11 cellular contexts compared by ENCODE assay signal in the genomic region with DNA sequence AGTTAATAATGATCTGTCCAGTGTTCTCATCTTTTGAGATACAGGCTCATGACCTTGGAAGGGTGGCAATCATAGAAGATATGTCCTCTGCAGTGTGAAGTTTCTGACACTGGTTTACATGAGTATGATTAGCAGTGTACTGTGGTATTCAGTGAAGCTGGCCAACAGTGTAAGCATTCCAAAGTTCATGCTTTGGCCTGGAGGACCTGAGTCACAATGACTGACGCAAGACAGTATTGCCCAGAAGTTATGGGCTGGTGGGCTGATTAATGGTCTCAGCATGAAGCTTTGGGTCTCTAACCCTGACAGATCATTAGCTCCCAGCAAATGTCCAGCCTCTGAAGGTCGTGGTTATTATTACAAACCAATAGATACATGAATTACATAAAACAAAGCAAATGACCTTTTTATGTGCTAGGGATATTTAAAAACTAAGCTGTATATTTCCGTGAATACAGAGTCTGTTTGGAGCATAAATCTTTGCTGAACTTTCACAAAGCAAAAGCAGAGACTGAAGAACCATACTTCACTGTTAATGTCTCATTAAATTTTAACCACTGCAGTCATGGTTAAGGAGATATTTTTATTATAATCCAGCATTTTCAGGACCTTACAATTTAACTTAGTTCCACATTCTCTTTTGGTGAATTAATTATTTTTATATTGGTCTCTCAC. TPM values are rescaled to one million over a fixed set of nuclear protein-coding genes. Genes with fewer than 3 reads are reported as not detected.
DNase-seq lines count a peak whose midpoint lies in the region; ATAC-seq and TF ChIP-seq lines count a peak whose summit lies in the region.
"Had no signal": no experiment of that assay in that cellular context is flagged by ENCODE, and none has a peak within 500 bp of the region (broad histone marks: within the 10 kb centered on the region; RNA-seq: fewer than 3 reads in every experiment).

No MANE protein-coding gene starts in this region.

- peak; percentile 87 for DNase-seq in AG08396 (ENCODE audit: low spot score)
- DNase-seq in PC-3 = peak; percentile 80
- DNase-seq in esophagus muscularis mucosa (ENCODE audit: extremely low spot score) = no peak
- no peak for DNase-seq in T-helper 1 cell
- DNase-seq: activated naive CD8-positive, alpha-beta T cell treated with anti-CD3 and anti-CD28 coated beads, Interleukin-2, amount 50 U/mL, for 24 hours; CD4-positive, alpha-beta memory T cell; WERI-Rb-1 had no signal

- CTCF ChIA-PET in PC-3 (lab: Charles Lee) = no interaction called here

- no peaks in the 10 kb centered on the region for H3K27me3 ChIP-seq in PC-3 (ENCODE audit: low read length)
- H3K27me3 ChIP-seq in esophagus muscularis mucosa = no peaks in the 10 kb centered on the region
- no peaks in the 10 kb centered on the region for H3K27me3 ChIP-seq in muscle layer of colon (ENCODE audit: control insufficient read depth in 1 of 2, insufficient read depth in 2 of 2, low read length in 2 of 2)

- no peak overlapping the region for H3K27ac ChIP-seq in PC-3 (ENCODE audit: low read length)
- peak overlapping the region; percentile 71 to 75 (median 72) for H3K27ac ChIP-seq in esophagus muscularis mucosa (replicated peaks in 1 of 4)
- peak overlapping the region; percentile 37 for H3K27ac ChIP-seq in muscle layer of colon (ENCODE audit: low read depth, low read length)
- H3K27ac ChIP-seq: WERI-Rb-1 had no signal

- TF ChIP-seq POLR2A in esophagus muscularis mucosa (IDR thresholded peaks at IDR 0.05; ENCODE audit: low read depth) = no peak

- H3K4me3 ChIP-seq in PC-3 (ENCODE audit: low read length) (no peak overlapping the region), esophagus muscularis mucosa (no peak overlapping the region), muscle layer of colon (ENCODE audit: low read depth in 1 of 2, low read length in 2 of 2) (no peak overlapping the region)

- POLR2A ChIA-PET in PC-3 (lab: Charles Lee; ENCODE audit: unreplicated experiment) = interaction anchor here (0.8 kb wide), 1 partner anchor 28 kb away, joined by 3 read pairs; no protein-coding TSS in a partner anchor

- TF ChIP-seq EP300 in esophagus muscularis mucosa (IDR thresholded peaks at IDR 0.05) = peak; percentile 30

- H3K36me3 ChIP-seq in PC-3 (ENCODE audit: low read depth, low read length) (no peaks in the 10 kb centered on the region), esophagus muscularis mucosa (no peaks in the 10 kb centered on the region), muscle layer of colon (ENCODE audit: insufficient read depth, low read length) (no peaks in the 10 kb centered on the region)
- H3K36me3 ChIP-seq: WERI-Rb-1 had no signal

- TF ChIP-seq CTCF in PC-3 (conservative IDR thresholded peaks at IDR 0.05; ENCODE audit: low read depth, low read length) = no peak
- no peak for TF ChIP-seq CTCF in esophagus muscularis mucosa (IDR thresholded peaks at IDR 0.05)

- intact Hi-C loops in PC-3 (cut with micrococcal nuclease) = no loop called here
- intact Hi-C loops in esophagus muscularis mucosa (cut with DNase I) = no loop called here

- H3K79me2 ChIP-seq in PC-3 (ENCODE audit: low read length) = no peaks in the 10 kb centered on the region

- H3K9me3 ChIP-seq in PC-3 (ENCODE audit: low read length) (no peaks in the 10 kb centered on the region), esophagus muscularis mucosa (no peaks in the 10 kb centered on the region), muscle layer of colon (ENCODE audit: low read length) (no peaks in the 10 kb centered on the region)

- H3K4me1 ChIP-seq in PC-3 (ENCODE audit: insufficient read depth, low read length) (peaks cover 7% of the 10 kb centered on the region; the same call in 1 of the 2 replicates), esophagus muscularis mucosa (peaks cover 10 to 25% (median 21%) of the 10 kb centered on the region in 4 donors), muscle layer of colon (ENCODE audit: insufficient read depth, low read length) (peaks cover 31% of the 10 kb centered on the region)

- no peaks in the 10 kb centered on the region for H3F3A ChIP-seq in PC-3 (ENCODE audit: low read length, unreplicated experiment)

- H3K9ac ChIP-seq in PC-3 (ENCODE audit: low read length) (no peak overlapping the region), muscle layer of colon (ENCODE audit: low read length) (no peak overlapping the region)

- H3K4me2 ChIP-seq in PC-3 (ENCODE audit: low read length) = no peak overlapping the region

- no peak overlapping the region for H2AFZ ChIP-seq in PC-3 (ENCODE audit: low read length)

- no peaks in the 10 kb centered on the region for H3K9me2 ChIP-seq in PC-3 (replicated peaks; ENCODE audit: low read length)

- BruUV-seq in PC-3 (replicated peaks; lab: Mats Ljungman, UMichigan) = no TSS peak

- no peaks in the 10 kb centered on the region for H4K20me1 ChIP-seq in PC-3 (ENCODE audit: low read length)

- ATAC-seq in PC-3 (peak; percentile 84), GM21786 (IDR thresholded peaks at IDR 0.05; ENCODE audit: unreplicated experiment) (no peak), GM18873 (IDR thresholded peaks at IDR 0.05; ENCODE audit: low FRiP score, unreplicated experiment) (no peak), HG03460 (IDR thresholded peaks at IDR 0.05; ENCODE audit: unreplicated experiment) (no peak)
- ATAC-seq: activated naive CD8-positive, alpha-beta T cell treated with anti-CD3 and anti-CD28 coated beads, Interleukin-2, amount 50 U/mL, for 24 hours had no signal

- WGBS in esophagus muscularis mucosa = 37% methylated on average over 3 of the region's 3 CpGs

RNA-seq across cellular contexts. Expression of gene USP47, which starts 28.3 kb away (rescaled TPM):
- total RNA-seq in PC-3 (2014; rRNA removed) (33.5 and 45.2 TPM in 2 replicates), esophagus muscularis mucosa (100 to 1,000 TPM in 2 of 4 donors, 10 to 100 TPM in 2; 86.2 to 112 (median 96.5) TPM)

Comparison
In these comparisons a context has a peak if more than half of its experiments do, and no peak if none do; other contexts are left out.
1. DNase-seq: peak in AG08396 (single experiment) and PC-3 (single experiment); none in esophagus muscularis mucosa (single experiment) and T-helper 1 cell (0 of 5).